Comparison of ENCODE assay signal across 8 cellular contexts in the genomic region with DNA sequence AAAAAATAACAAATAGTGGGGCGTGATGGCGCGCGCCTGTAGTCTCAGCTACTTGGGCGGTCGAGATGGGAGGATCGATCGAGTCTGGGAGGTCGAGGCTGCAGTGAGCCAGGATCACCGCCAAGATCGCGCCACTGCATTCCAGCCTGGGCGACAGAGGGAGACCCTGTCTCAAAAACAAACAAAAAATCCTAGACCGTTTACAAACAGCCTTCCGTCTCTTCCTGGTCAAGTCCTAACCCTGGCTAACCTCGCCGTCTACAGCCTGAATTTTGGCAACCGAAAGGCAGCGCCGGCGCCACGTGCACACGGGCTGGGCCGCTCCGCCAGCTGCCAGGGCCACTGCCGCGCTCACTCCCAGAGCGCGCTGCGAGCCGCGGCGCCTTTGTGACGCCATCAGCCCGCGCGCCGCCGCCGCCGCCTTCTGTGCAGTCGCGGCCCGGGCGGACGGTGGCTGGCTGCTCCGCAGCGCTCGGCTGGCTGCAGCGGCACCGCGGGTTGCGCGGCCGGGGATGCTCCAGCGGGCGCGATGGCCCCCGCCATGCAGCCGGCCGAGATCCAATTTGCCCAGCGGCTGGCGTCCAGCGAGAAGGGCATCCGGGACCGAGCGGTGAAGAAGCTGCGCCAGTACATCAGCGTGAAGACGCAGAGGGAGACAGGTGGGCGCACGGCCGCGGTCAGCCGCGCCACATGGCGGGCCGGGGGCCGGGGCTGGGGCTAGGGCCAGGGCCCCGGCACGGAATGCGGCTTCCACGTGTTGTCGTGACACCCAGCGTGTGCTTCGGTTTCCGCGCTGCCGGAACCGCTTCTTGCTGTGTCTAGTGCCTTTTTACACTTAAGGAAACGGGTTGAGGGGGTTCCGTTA. TPM values are rescaled to one million over a fixed set of nuclear protein-coding genes. Genes with fewer than 3 reads are reported as not detected.
A peak's percentile ranks its signal among the peaks of the same experiment; 100 is the strongest.
DNase-seq lines count a peak whose midpoint lies in the region; ATAC-seq and TF ChIP-seq lines count a peak whose summit lies in the region.

HSF2BP (minus strand) TSS at position 353 of the 865 bp plus-strand sequence. CDS start 1,392 bp downstream, outside the sequence.
RRP1B (plus strand) TSS at position 425 of the 865 bp plus-strand sequence; CDS start at position 530, 105 bp downstream.

- no peaks in the 10 kb centered on the region for H3K27me3 ChIP-seq in RWPE2 (ENCODE audit: insufficient read depth, poor library complexity, severe bottlenecking)

- no peaks in the 10 kb centered on the region for H3K9me3 Mint-ChIP-seq in nephron progenitor cell

- TF ChIP-seq CTCF in RWPE2 (IDR thresholded peaks at IDR 0.05; ENCODE audit: poor library complexity, severe bottlenecking) = peak; percentile 7
- TF ChIP-seq CTCF in fibroblast of villous mesenchyme (IDR thresholded peaks at IDR 0.05; ENCODE audit: insufficient read depth, low read depth, low read length) = peak; percentile 3
- TF ChIP-seq CTCF in nephron progenitor cell (IDR thresholded peaks at IDR 0.05) = no peak

- peaks cover 35% of the 10 kb centered on the region for H3K36me3 ChIP-seq in RWPE2 (ENCODE audit: low read depth)

- DNase-seq in DMS153 treated with DMSO at 0.1 percent for 48 hours (lab: John Stamatoyannopoulos, UW; ENCODE audit: unreplicated experiment) (peak; percentile 42), Kasumi-1 (lab: John Stamatoyannopoulos, UW) (peak; percentile 70 to 72), RWPE2 (ENCODE audit: low spot score) (no peak), fibroblast of villous mesenchyme (ENCODE audit: low read depth) (peak; percentile 88), nephron progenitor cell (peak; percentile 87)
- DNase-seq in activated effector memory CD4-positive, alpha-beta T cell treated with Interleukin-2 at 50 U/mL for 16 hours = peak; percentile 71
- DNase-seq in stimulated activated naive CD4-positive, alpha-beta T cell treated with Interleukin-2 at 50 U/mL for 16 hours (lab: John Stamatoyannopoulos, UW) = peak; percentile 73

- peaks cover under 1% of the 10 kb centered on the region for H3K27me3 Mint-ChIP-seq in nephron progenitor cell (ENCODE audit: low read depth, poor library complexity)

- H3K27ac ChIP-seq in RWPE2 (ENCODE audit: poor library complexity, severe bottlenecking) = peak within 1 kb of the TSS; percentile 62

- H3K4me3 Mint-ChIP-seq in nephron progenitor cell = peak within 1 kb of the TSS; percentile 99

- H3K27ac Mint-ChIP-seq in nephron progenitor cell = peak within 1 kb of the TSS; percentile 95

- H3K4me1 Mint-ChIP-seq in nephron progenitor cell = peaks cover 37% of the 10 kb centered on the region

- ATAC-seq in GM21619 (IDR thresholded peaks at IDR 0.05; ENCODE audit: unreplicated experiment) (peak; percentile 64), RWPE2 (ENCODE audit: low read depth) (peak; percentile 86)

- H3K4me3 ChIP-seq in RWPE2 (ENCODE audit: severe bottlenecking) = peak within 1 kb of the TSS; percentile 93
- peak within 1 kb of the TSS; percentile 78 for H3K4me3 ChIP-seq in fibroblast of villous mesenchyme (ENCODE audit: low read depth, low read length)

- no peaks in the 10 kb centered on the region for H3K9me3 ChIP-seq in RWPE2 (ENCODE audit: severe bottlenecking)

- H3K36me3 Mint-ChIP-seq in nephron progenitor cell (ENCODE audit: low read depth) = peaks cover 24% of the 10 kb centered on the region

- peaks cover 22% of the 10 kb centered on the region for H3K4me1 ChIP-seq in RWPE2 (ENCODE audit: insufficient read depth, poor library complexity, severe bottlenecking)

RNA-seq across cellular contexts. Expression of gene HSF2BP, which starts in this region (rescaled TPM):
- total RNA-seq in fibroblast of villous mesenchyme = 2.6 and 3.9 TPM in 2 replicates

RNA-seq across cellular contexts. Expression of gene RRP1B, which starts in this region (rescaled TPM):
- total RNA-seq in fibroblast of villous mesenchyme = 26.1 and 36.3 TPM in 2 replicates
